Comparison of ENCODE assay signal across 22 cellular contexts in the genomic region with DNA sequence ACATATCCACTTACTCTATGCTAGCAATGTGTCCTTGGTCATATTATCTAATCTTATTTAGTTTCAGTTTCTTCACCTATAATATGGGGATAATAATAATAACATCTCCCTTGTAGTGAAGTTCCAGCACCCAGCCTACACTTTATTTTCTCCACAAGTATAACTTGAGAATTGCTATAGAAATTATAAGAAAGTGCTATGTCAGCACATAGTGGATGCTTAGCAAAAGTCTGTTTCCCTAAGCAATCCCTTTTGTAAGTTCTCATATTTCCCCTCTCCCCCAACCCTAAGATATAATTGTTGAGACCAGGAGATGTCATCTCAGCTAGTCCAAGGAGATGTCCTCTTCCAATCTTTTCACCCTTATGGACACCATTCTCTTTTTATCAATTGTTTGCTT. TPM values are rescaled to one million over a fixed set of nuclear protein-coding genes. Genes with fewer than 3 reads are reported as not detected.
DNase-seq lines count a peak whose midpoint lies in the region; ATAC-seq, FAIRE-seq and TF ChIP-seq lines count a peak whose summit lies in the region.
"Had no signal": no experiment of that assay in that cellular context is flagged by ENCODE, and none has a peak within 500 bp of the region (broad histone marks: within the 10 kb centered on the region; RNA-seq: fewer than 3 reads in every experiment).

No MANE protein-coding gene starts in this region.

- no peak for TF ChIP-seq RAD21 in A549 (conservative IDR thresholded peaks at IDR 0.05 in 1 of 2, IDR thresholded peaks at IDR 0.05 in 1 of 2)
- TF ChIP-seq RAD21 in IMR-90 (IDR thresholded peaks at IDR 0.05; ENCODE audit: low read length): no peak

- no peaks in the 10 kb centered on the region; the same call in 2 of the 3 replicates for H3K9me3 ChIP-seq in A549
- no peaks in the 10 kb centered on the region for H3K9me3 ChIP-seq in IMR-90 (ENCODE audit: control insufficient read depth, insufficient read depth, low read length)
- H3K9me3 ChIP-seq: BE2C had no signal

- H3K27me3 Mint-ChIP-seq in activated T-helper 17 cell treated with anti-CD3 and anti-CD28 coated beads, Interleukin-2, amount 50 U/mL, for 72 hours: peaks cover 13% of the 10 kb centered on the region

- H2AK9ac ChIP-seq in IMR-90 (replicated peaks; ENCODE audit: low read depth, low read length, poor library complexity): no peak overlapping the region

- H2AFZ ChIP-seq in IMR-90 (replicated peaks; ENCODE audit: low read length, poor library complexity): no peak overlapping the region

- H3K4me3 ChIP-seq in A549: no peak overlapping the region
- H3K4me3 ChIP-seq in IMR-90 (ENCODE audit: insufficient read depth, low read depth, low read length): no peak overlapping the region
- no peak overlapping the region for H3K4me3 ChIP-seq in dorsolateral prefrontal cortex
- H3K4me3 ChIP-seq: BLaER1 treated with 17β-estradiol and CSF1 and Interleukin-3, amounts not matched to agents 10 nM and 100 nM; GM12878 had no signal

- CTCF ChIA-PET in A549 (lab: Yijun Ruan, JAX): no interaction called here
- CTCF ChIA-PET in IMR-90 (lab: Yijun Ruan, JAX): no interaction called here

- TF ChIP-seq POLR2A in A549 (IDR thresholded peaks at IDR 0.05; ENCODE audit: low read length): no peak
- TF ChIP-seq POLR2A in IMR-90 (IDR thresholded peaks at IDR 0.05; ENCODE audit: low read depth, low read length): no peak

- H3K36me3 Mint-ChIP-seq in activated T-helper 17 cell treated with anti-CD3 and anti-CD28 coated beads, Interleukin-2, amount 50 U/mL, for 72 hours (ENCODE audit: low read depth): no peaks in the 10 kb centered on the region
- peaks cover 0 to 6% of the 10 kb centered on the region in 2 donors for H3K36me3 Mint-ChIP-seq in activated naive CD4-positive, alpha-beta T cell treated with anti-CD3 and anti-CD28 coated beads, Interleukin-2, amount 50 U/mL, for 72 hours
- H3K36me3 Mint-ChIP-seq: CD14-positive monocyte; CD8-positive, alpha-beta memory T cell had no signal

- FAIRE-seq in A549 (lab: Jason Lieb, UNC): no peak
- FAIRE-seq: D721Med, GM12878 had no signal

- no peak overlapping the region for H3K4me3 Mint-ChIP-seq in activated T-helper 17 cell treated with anti-CD3 and anti-CD28 coated beads, Interleukin-2, amount 50 U/mL, for 72 hours
- H3K4me3 Mint-ChIP-seq: CD14-positive monocyte; CD4-positive, alpha-beta T cell; CD8-positive, alpha-beta memory T cell had no signal

- no peak overlapping the region for H4K91ac ChIP-seq in IMR-90 (ENCODE audit: insufficient read depth, low read depth, low read length)

- no peak overlapping the region for H2BK20ac ChIP-seq in IMR-90 (ENCODE audit: low read depth, low read length)

- H4K20me1 ChIP-seq in IMR-90 (ENCODE audit: insufficient read depth, low read length): no peaks in the 10 kb centered on the region
- H4K20me1 ChIP-seq: BLaER1 treated with 17β-estradiol and CSF1 and Interleukin-3, amounts not matched to agents 10 nM and 100 nM had no signal

- POLR2A ChIA-PET in A549 (lab: Yijun Ruan, JAX): no interaction called here
- POLR2A ChIA-PET in IMR-90 (lab: Charles Lee; ENCODE audit: unreplicated experiment): no interaction called here

- no peaks in the 10 kb centered on the region for H3K4me1 Mint-ChIP-seq in activated T-helper 17 cell treated with anti-CD3 and anti-CD28 coated beads, Interleukin-2, amount 50 U/mL, for 72 hours
- H3K4me1 Mint-ChIP-seq: CD14-positive monocyte had no signal

- dilution Hi-C loops in IMR-90 (cut with HindIII; ENCODE audit: low sequenced_read_pairs, unreplicated experiment): no loop called here

- H4K8ac ChIP-seq in IMR-90 (ENCODE audit: low read depth in 2 of 2, low read length in 2 of 2): no peak overlapping the region

- no peak overlapping the region for H3K27ac Mint-ChIP-seq in activated T-helper 17 cell treated with anti-CD3 and anti-CD28 coated beads, Interleukin-2, amount 50 U/mL, for 72 hours
- H3K27ac Mint-ChIP-seq in activated naive CD4-positive, alpha-beta T cell treated with anti-CD3 and anti-CD28 coated beads, Interleukin-2, amount 50 U/mL, for 72 hours: no peak overlapping the region
- H3K27ac Mint-ChIP-seq: CD14-positive monocyte; CD4-positive, alpha-beta T cell; CD8-positive, alpha-beta memory T cell had no signal

- no peak overlapping the region for H2BK15ac ChIP-seq in IMR-90 (ENCODE audit: low read depth, low read length)

- H3K9me3 Mint-ChIP-seq in activated T-helper 17 cell treated with anti-CD3 and anti-CD28 coated beads, Interleukin-2, amount 50 U/mL, for 72 hours: no peaks in the 10 kb centered on the region
- peaks cover 0 to 10% of the 10 kb centered on the region in 2 donors for H3K9me3 Mint-ChIP-seq in activated naive CD4-positive, alpha-beta T cell treated with anti-CD3 and anti-CD28 coated beads, Interleukin-2, amount 50 U/mL, for 72 hours

- H3K4ac ChIP-seq in IMR-90 (ENCODE audit: low read depth, low read length): no peak overlapping the region

- no peak overlapping the region for H2AK5ac ChIP-seq in IMR-90 (ENCODE audit: low read depth, low read length)

- no peak overlapping the region for H3K9ac ChIP-seq in IMR-90 (ENCODE audit: low read depth, low read length)
- H3K9ac ChIP-seq: BLaER1 treated with 17β-estradiol and CSF1 and Interleukin-3, amounts not matched to agents 10 nM and 100 nM had no signal

- no peaks in the 10 kb centered on the region for H3K27me3 ChIP-seq in IMR-90 (ENCODE audit: control insufficient read depth, insufficient read depth, low read length)
- H3K27me3 ChIP-seq in dorsolateral prefrontal cortex: no peaks in the 10 kb centered on the region
- H3K27me3 ChIP-seq: BE2C; BLaER1 treated with 17β-estradiol and CSF1 and Interleukin-3, amounts not matched to agents 10 nM and 100 nM had no signal

- intact Hi-C loops in IMR-90 (cut with micrococcal nuclease): no loop called here
- intact Hi-C loops in dorsolateral prefrontal cortex (cut with DNase I): no loop called here

- ATAC-seq in A549 (no peak), IMR-90 (ENCODE audit: low read depth) (no peak)
- no peak for ATAC-seq in activated T-helper 17 cell treated with anti-CD3 and anti-CD28 coated beads, Interleukin-2, amount 50 U/mL, for 72 hours (replicated peaks)
- no peak for ATAC-seq in activated naive CD4-positive, alpha-beta T cell treated with anti-CD3 and anti-CD28 coated beads, Interleukin-2, amount 50 U/mL, for 72 hours
- ATAC-seq: GM12878 had no signal

- H3K56ac ChIP-seq in IMR-90 (ENCODE audit: extremely low read depth, insufficient read depth, low read length): no peak overlapping the region

- no peak for TF ChIP-seq CTCF in A549 (IDR thresholded peaks at IDR 0.05)
- no peak for TF ChIP-seq CTCF in IMR-90 (conservative IDR thresholded peaks at IDR 0.05; ENCODE audit: low read depth, low read length)
- no peak for TF ChIP-seq CTCF in dorsolateral prefrontal cortex (IDR thresholded peaks at IDR 0.05 in 54 of 56, conservative IDR thresholded peaks at IDR 0.05 in 2 of 56; ENCODE audit: low read depth in 1 of 56, partially characterized antibody in 56 of 56)

- H3K4me1 ChIP-seq in A549 (no peaks in the 10 kb centered on the region), IMR-90 (ENCODE audit: control insufficient read depth, insufficient read depth, low read length) (peaks cover 3% of the 10 kb centered on the region; the same call in 1 of the 2 replicates)
- H3K4me1 ChIP-seq: BE2C had no signal

- no peak overlapping the region for H2BK120ac ChIP-seq in IMR-90 (ENCODE audit: low read depth, low read length)

- H2BK5ac ChIP-seq in IMR-90 (ENCODE audit: low read depth, low read length, poor library complexity, severe bottlenecking): no peak overlapping the region

- no peak overlapping the region for H3K23ac ChIP-seq in IMR-90 (ENCODE audit: low read depth, low read length)

- H4K5ac ChIP-seq in IMR-90 (ENCODE audit: low read depth, low read length): no peak overlapping the region; the same call in 1 of the 2 replicates

- peaks cover 7% of the 10 kb centered on the region; the same call in 1 of the 2 replicates for H3K9me1 ChIP-seq in IMR-90 (ENCODE audit: insufficient read depth, low read length)

- in situ Hi-C loops in IMR-90 (cut with MboI; ENCODE audit: low sequenced_read_pairs): no loop called here
- in situ Hi-C loops in ACHN (cut with HindIII; ENCODE audit: low pct_ligation_motif_present, low pct_unique_long_range_greater_than_20kb, low sequenced_read_pairs): no loop called here

- H3K27ac ChIP-seq in A549 (no peak overlapping the region), IMR-90 (ENCODE audit: insufficient read depth, low read length) (no peak overlapping the region), dorsolateral prefrontal cortex (peak overlapping the region in 37 of 59 donors; percentile 7 to 91 (median 64))
- H3K27ac ChIP-seq: BLaER1 treated with 17β-estradiol and CSF1 and Interleukin-3, amounts not matched to agents 10 nM and 100 nM had no signal

- no peak for TF ChIP-seq EP300 in A549 (IDR thresholded peaks at IDR 0.05)

- no peak overlapping the region for H3K18ac ChIP-seq in IMR-90 (ENCODE audit: low read depth, low read length)

- H3K14ac ChIP-seq in IMR-90 (replicated peaks; ENCODE audit: low read depth, low read length): no peak overlapping the region

- no peaks in the 10 kb centered on the region for H3K36me3 ChIP-seq in IMR-90 (ENCODE audit: control insufficient read depth, insufficient read depth, low read length)
- H3K36me3 ChIP-seq: BE2C had no signal

- H3K79me1 ChIP-seq in IMR-90 (ENCODE audit: low read depth in 1 of 2, low read length in 2 of 2): no peaks in the 10 kb centered on the region

- H3K4me2 ChIP-seq in A549: no peak overlapping the region
- H3K4me2 ChIP-seq in IMR-90 (ENCODE audit: low read depth, low read length): no peak overlapping the region
- H3K4me2 ChIP-seq: BLaER1 treated with 17β-estradiol and CSF1 and Interleukin-3, amounts not matched to agents 10 nM and 100 nM had no signal

- BruUV-seq in IMR-90 (replicated peaks; lab: Mats Ljungman, UMichigan): no TSS peak

- DNase-seq in A549 (ENCODE audit: low read depth in 1 of 2, low spot score in 1 of 2): no peak
- DNase-seq in IMR-90: no peak
- no peak for DNase-seq in dorsolateral prefrontal cortex
- no peak for DNase-seq in ACHN
- DNase-seq in activated naive CD4-positive, alpha-beta T cell treated with anti-CD3 and anti-CD28 coated beads, Interleukin-2, amount 50 U/mL, for 72 hours (ENCODE audit: low spot score in 2 of 2): no peak
- DNase-seq: 8988T; AML-193; BE2C; CD4-positive, alpha-beta T cell; CD8-positive, alpha-beta memory T cell; DMS 273 treated with DMSO at 0.1 percent for 48 hours; DMS79; EL; GDM1; GOT3; H7; HCEC 1CT had no signal

RNA-seq across cellular contexts. Expression of a gene that starts 5.8 kb away (rescaled TPM):
- polyA plus RNA-seq in A549 (2011; rRNA removed) (24.7 and 40.4 TPM in 2 replicates), A549 (2017; fragmentation: RNase III; extraction: RNeasy Plus Mini Kit Qiagen cat#74134 plus additional on column Dnase treatment) (19.5 to 19.9 TPM (median 19.6 TPM) in 3 replicates), IMR-90 (2012; rRNA removed) (9.1 and 10.6 TPM in 2 replicates)
- 7.9 and 8.2 TPM in 2 replicates for polyA plus RNA-seq in A549 (2012; cell fraction: cytosol; rRNA removed)
- 3.4 and 3.7 TPM in 2 replicates for polyA plus RNA-seq in A549 (2012; cell fraction: nucleus; rRNA removed)
- polyA minus RNA-seq in A549 (2011; rRNA and poly(A)+ RNA removed): 14.2 and 14.5 TPM in 2 replicates
- total RNA-seq in IMR-90 (2012; rRNA removed) (17.9 and 26.1 TPM in 2 replicates), dorsolateral prefrontal cortex (10 to 100 TPM; 11.7 to 41.2 (median 26.1) TPM)
- polyA plus RNA-seq in IMR-90 (2012; cell fraction: cytosol; rRNA removed): 2.2 and 3.1 TPM in 2 replicates
- 1.5 and 5.3 TPM in 2 replicates for polyA plus RNA-seq in IMR-90 (2012; cell fraction: nucleus; rRNA removed; ENCODE audit: low replicate concordance)
- 10 to 100 TPM; 13.4 to 19.8 TPM for total RNA-seq in activated T-helper 17 cell treated with anti-CD3 and anti-CD28 coated beads, Interleukin-2, amount 50 U/mL, for 72 hours
- 10 to 100 TPM; 10.6 to 18.9 TPM for total RNA-seq in activated naive CD4-positive, alpha-beta T cell treated with anti-CD3 and anti-CD28 coated beads, Interleukin-2, amount 50 U/mL, for 72 hours

Comparison
In these comparisons a context has a peak if more than half of its experiments do, and no peak if none do; other contexts are left out.
1. H3K27ac ChIP-seq: peak in dorsolateral prefrontal cortex (37 of 59); none in A549 (0 of 2) and IMR-90 (single experiment).